In genomic region chr4:17670423-17670822, GRCh38 we compare ENCODE assay signal across 1 cellular context.
A peak's percentile ranks its signal among the peaks of the same experiment; 100 is the strongest.
TF ChIP-seq lines count a peak whose summit lies in the region.

No MANE protein-coding gene starts in this region.

TF ChIP-seq in K562, 482 proteins besides CTCF, POLR2A, EP300 and RAD21 (continued from another document and continues in another):
- no peak for TF ChIP-seq ZNF318 (IDR thresholded peaks at IDR 0.05; ENCODE audit: borderline replicate concordance in 1 of 2, low read depth in 1 of 2)
- TF ChIP-seq ZBED1 (IDR thresholded peaks at IDR 0.05), result no peak
- no peak for TF ChIP-seq SMAD2 (IDR thresholded peaks at IDR 0.05; ENCODE audit: low read depth, low read length)
- no peak for TF ChIP-seq ETS1 (conservative IDR thresholded peaks at IDR 0.05; ENCODE audit: control insufficient read depth, low read depth, low read length)
- TF ChIP-seq STAT5B (CRISPR knock-in tag; IDR thresholded peaks at IDR 0.05), result no peak
- TF ChIP-seq CAMTA2 (CRISPR knock-in tag; conservative IDR thresholded peaks at IDR 0.05), result no peak
- TF ChIP-seq MLLT1 (IDR thresholded peaks at IDR 0.05), result no peak
- no peak for TF ChIP-seq EP400 (IDR thresholded peaks at IDR 0.05)
- no peak for TF ChIP-seq SP2 (IDR thresholded peaks at IDR 0.05; ENCODE audit: extremely low read depth, low read depth, low read length, poor library complexity, severe bottlenecking)
- no peak for TF ChIP-seq MLX (CRISPR knock-in tag; conservative IDR thresholded peaks at IDR 0.05)
- TF ChIP-seq XRCC5 (IDR thresholded peaks at IDR 0.05; ENCODE audit: low read depth, low read length), result no peak
- no peak for TF ChIP-seq ZNF655 (CRISPR knock-in tag; IDR thresholded peaks at IDR 0.05)
- no peak for TF ChIP-seq XRCC4 (IDR thresholded peaks at IDR 0.05; ENCODE audit: extremely low read depth, insufficient read depth, insufficient read length)
- TF ChIP-seq FOXJ3 (CRISPR knock-in tag; IDR thresholded peaks at IDR 0.05), result no peak
- no peak for TF ChIP-seq MNT (conservative IDR thresholded peaks at IDR 0.05)
- TF ChIP-seq ZNF146 (CRISPR knock-in tag; IDR thresholded peaks at IDR 0.05; ENCODE audit: unreplicated experiment), result no peak
- no peak for TF ChIP-seq ZBTB8A (IDR thresholded peaks at IDR 0.05; ENCODE audit: partially characterized antibody)
- TF ChIP-seq PHF20 (IDR thresholded peaks at IDR 0.05; ENCODE audit: partially characterized antibody), result no peak
- TF ChIP-seq DACH1 (IDR thresholded peaks at IDR 0.05; ENCODE audit: partially characterized antibody), result no peak
- no peak for TF ChIP-seq ZNF277 (CRISPR knock-in tag; IDR thresholded peaks at IDR 0.05; ENCODE audit: borderline replicate concordance)
- no peak for TF ChIP-seq ERF (CRISPR knock-in tag; IDR thresholded peaks at IDR 0.05)
- TF ChIP-seq SMAD4 (CRISPR knock-in tag; conservative IDR thresholded peaks at IDR 0.05), result peak; percentile 58; the same call in 1 of the 2 replicates
- TF ChIP-seq MXD1 (CRISPR knock-in tag; IDR thresholded peaks at IDR 0.05; ENCODE audit: borderline replicate concordance, poor library complexity, severe bottlenecking), result no peak
- no peak for TF ChIP-seq ZNF347 (CRISPR knock-in tag; IDR thresholded peaks at IDR 0.05; ENCODE audit: low read depth)
- TF ChIP-seq BDP1 (IDR thresholded peaks at IDR 0.05; ENCODE audit: insufficient read depth, insufficient read length), result no peak
- no peak for TF ChIP-seq POLR2B (IDR thresholded peaks at IDR 0.05; ENCODE audit: low read depth, partially characterized antibody)
- no peak for TF ChIP-seq RREB1 (CRISPR knock-in tag; IDR thresholded peaks at IDR 0.05)
- 0 out of 2 replicates have a peak, but pooled peaks have one; percentile 15 for TF ChIP-seq CXXC5 (CRISPR knock-in tag; IDR thresholded peaks at IDR 0.05)
- TF ChIP-seq ZNF212 (CRISPR knock-in tag; IDR thresholded peaks at IDR 0.05), result no peak
- no peak for TF ChIP-seq NR2C2 (CRISPR knock-in tag; IDR thresholded peaks at IDR 0.05)
- TF ChIP-seq NR2C2 (tag; IDR thresholded peaks at IDR 0.05), result no peak
- TF ChIP-seq TCF15 (CRISPR knock-in tag; IDR thresholded peaks at IDR 0.05), result no peak
- TF ChIP-seq CCNT2 (IDR thresholded peaks at IDR 0.05; ENCODE audit: borderline replicate concordance, extremely low read depth, insufficient read length, low read depth, low read length), result peak; percentile 79
- TF ChIP-seq IFI16 (CRISPR knock-in tag; IDR thresholded peaks at IDR 0.05), result no peak
- no peak for TF ChIP-seq COPS2 (conservative IDR thresholded peaks at IDR 0.05)
- no peak for TF ChIP-seq GABPB2 (CRISPR knock-in tag; conservative IDR thresholded peaks at IDR 0.05)
- TF ChIP-seq ZNF644 (tag; IDR thresholded peaks at IDR 0.05; ENCODE audit: low read depth), result no peak
- TF ChIP-seq ZNF232 (CRISPR knock-in tag; IDR thresholded peaks at IDR 0.05), result no peak
